Comparison of ENCODE assay signal across 25 cellular contexts in the genomic region with DNA sequence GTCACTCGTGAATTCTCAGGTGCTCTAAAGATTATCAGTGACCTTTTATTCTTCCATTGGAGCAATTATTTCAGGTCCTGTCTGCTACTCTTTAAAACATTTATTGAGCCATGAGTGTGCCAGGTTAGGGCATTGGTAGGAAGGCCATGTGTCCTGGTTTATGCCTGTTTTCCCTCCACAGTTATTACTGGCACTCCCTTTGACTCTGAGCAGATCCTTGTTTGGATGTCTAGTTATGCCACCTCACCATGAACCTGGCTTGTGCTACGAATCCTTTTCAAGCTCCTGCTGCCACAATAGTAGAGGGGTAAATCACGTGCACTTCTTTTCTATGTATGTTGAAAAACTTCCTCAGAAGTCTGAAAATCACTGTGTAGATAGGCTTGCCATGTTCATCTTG.
"Had no signal": no experiment of that assay in that cellular context is flagged by ENCODE, and none has a peak within 500 bp of the region (broad histone marks: within the 10 kb centered on the region; RNA-seq: fewer than 3 reads in every experiment).

No MANE protein-coding gene starts in this region.

- DNase-seq: naive B cell; naive thymus-derived CD8-positive, alpha-beta T cell; nephron progenitor cell; nucleus accumbens; pancreas; right cardiac atrium; right lobe of liver; spleen; stimulated activated CD4-positive, alpha-beta T cell treated with anti-CD3 and anti-CD28 coated beads, Interleukin-12 subunit alpha, Interleukin-12 subunit beta, amount 100 ng/mL, for 4 hours; stimulated activated CD4-positive, alpha-beta T cell treated with anti-CD3 and anti-CD28 coated beads, Interleukin-1b, Interleukin-23, amount 100 ng/mL, for 48 hours; stimulated activated CD4-positive, alpha-beta T cell treated with anti-CD3 and anti-CD28 coated beads, Interleukin-4, amount 100 ng/mL, for 1 hour; stimulated activated naive B cell treated with anti-CD40 and anti-IgM and Interleukin-4, amounts not matched to agents 10 μg/mL and 1 μg/mL and 100 μg/mL, for 72 hours; stimulated activated naive CD4-positive, alpha-beta T cell treated with Interleukin-2 at 50 U/mL for 16 hours; stomach; tibial artery; trophoblast cell; upper lobe of left lung had no signal

- H3K4me2 ChIP-seq: smooth muscle cell had no signal

- H3K4me1 ChIP-seq: prostate gland, right lobe of liver, spleen, stomach, tibial artery, upper lobe of left lung, vagina had no signal

- H3K27me3 ChIP-seq: neutrophil, pancreas, right lobe of liver, spleen, stomach, upper lobe of left lung, vagina had no signal

- H3K36me3 ChIP-seq: neutrophil, pancreas, prostate gland, right lobe of liver, spleen, stomach, thoracic aorta, tibial artery, upper lobe of left lung, vagina had no signal

- H3K27ac ChIP-seq: neutrophil, pancreas, right lobe of liver, skin epidermis, spleen, stomach, thoracic aorta, tibial artery, upper lobe of left lung, vagina had no signal

- H3K9me3 ChIP-seq: neutrophil, pancreas, prostate gland, right lobe of liver, spleen, stomach, thoracic aorta, tibial artery, upper lobe of left lung, vagina had no signal

- H3K4me3 ChIP-seq: pancreas, prostate gland, right lobe of liver, skin epidermis, smooth muscle cell, spleen, stomach, thoracic aorta, tibial artery, upper lobe of left lung, vagina had no signal

- ATAC-seq: naive thymus-derived CD8-positive, alpha-beta T cell; natural killer cell treated with Interleukin-12 subunit alpha and Interleukin-12 subunit beta and Interleukin-15 and Interleukin-18, amount 100 ng/mL, for 72 hours; pancreas; right cardiac atrium; right lobe of liver; stimulated activated effector memory CD8-positive, alpha-beta T cell treated with anti-CD3 and anti-CD28 coated beads, Interleukin-12 subunit alpha, Interleukin-12 subunit beta, amount 100 ng/mL, for 72 hours; stimulated activated naive B cell treated with anti-CD40 and anti-IgM and Interleukin-4, amounts not matched to agents 10 μg/mL and 1 μg/mL and 100 μg/mL, for 72 hours had no signal
